17 cellular contexts compared by ENCODE assay signal in genomic region chr22:22125579-22126468, GRCh38.
DNase-seq lines count a peak whose midpoint lies in the region; ATAC-seq and TF ChIP-seq lines count a peak whose summit lies in the region.
"Had no signal": no experiment of that assay in that cellular context is flagged by ENCODE, and none has a peak within 500 bp of the region (broad histone marks: within the 10 kb centered on the region; RNA-seq: fewer than 3 reads in every experiment).

No MANE protein-coding gene starts in this region.

- H3K36me3 ChIP-seq in neuronal stem cell (replicated peaks in 1 of 2; ENCODE audit: control insufficient read depth in 2 of 2, insufficient read depth in 2 of 2, low read length in 2 of 2): no peaks in the 10 kb centered on the region
- no peaks in the 10 kb centered on the region for H3K36me3 ChIP-seq in SJCRH30

- H4K8ac ChIP-seq in neuronal stem cell (ENCODE audit: low read depth, low read length): peak overlapping the region; percentile 65

- H3K9ac ChIP-seq in neuronal stem cell (ENCODE audit: low read depth, low read length, poor library complexity): peak overlapping the region; percentile 70

- H3K4ac ChIP-seq in neuronal stem cell (ENCODE audit: low read length): no peak overlapping the region

- peak overlapping the region; percentile 80 for H3K18ac ChIP-seq in neuronal stem cell (ENCODE audit: low read length)

- no peaks in the 10 kb centered on the region for H3K79me1 ChIP-seq in neuronal stem cell (ENCODE audit: low read depth, low read length)

- H3K4me3 ChIP-seq in neuronal stem cell (ENCODE audit: low read length in 2 of 2) (peak overlapping the region in 1 of 2 donors; percentile 20), SJCRH30 (no peak overlapping the region)

- peak; percentile 12; the same call in 1 of the 2 replicates for TF ChIP-seq CTCF in VCaP (conservative IDR thresholded peaks at IDR 0.05)

- H2BK15ac ChIP-seq in neuronal stem cell (ENCODE audit: low read length): no peak overlapping the region

- peak overlapping the region; percentile 82 for H3K14ac ChIP-seq in neuronal stem cell (ENCODE audit: low read length)

- no peak overlapping the region for H3K4me2 ChIP-seq in neuronal stem cell (ENCODE audit: insufficient read depth, low read length, poor library complexity, severe bottlenecking)

- H2BK120ac ChIP-seq in neuronal stem cell (ENCODE audit: low read depth, low read length): no peak overlapping the region

- peak overlapping the region; percentile 41 for H2BK12ac ChIP-seq in neuronal stem cell (ENCODE audit: low read length)

- H3K27me3 ChIP-seq in neuronal stem cell (ENCODE audit: control insufficient read depth in 3 of 3, insufficient read depth in 3 of 3, low read depth in 1 of 3, low read length in 3 of 3): peaks cover 0 to 20% (median 3%) of the 10 kb centered on the region in 3 experiments
- H3K27me3 ChIP-seq in SJCRH30: peaks cover 15% of the 10 kb centered on the region

- no peak for TF ChIP-seq EP300 in Ishikawa (IDR thresholded peaks at IDR 0.05; ENCODE audit: borderline replicate concordance)

- DNase-seq in NCI-H2227 (lab: John Stamatoyannopoulos, UW; ENCODE audit: unreplicated experiment) (peak; percentile 9), NCI-H2227 treated with DMSO at 0.1 percent for 48 hours (lab: John Stamatoyannopoulos, UW) (no peak), neuronal stem cell (ENCODE audit: low spot score) (no peak), SJCRH30 (no peak), EL (no peak)
- DNase-seq: 8988T, DMS79 treated with DMSO at 0.1 percent for 48 hours, GOT3, NCI-H1417 treated with DMSO at 0.1 percent for 48 hours, NCI-H187 treated with DMSO at 0.1 percent for 48 hours, NCI-H446, RPMI8226, SHP77 treated with DMSO at 0.1 percent for 48 hours had no signal

- H3K9me3 ChIP-seq in neuronal stem cell (replicated peaks in 1 of 2; ENCODE audit: control insufficient read depth in 2 of 2, insufficient read depth in 1 of 2, low read depth in 1 of 2, low read length in 2 of 2) (no peaks in the 10 kb centered on the region), SJCRH30 (replicated peaks) (no peaks in the 10 kb centered on the region)

- H2AK5ac ChIP-seq in neuronal stem cell (ENCODE audit: low read depth, low read length): peak overlapping the region; percentile 56

- H3K4me1 ChIP-seq in neuronal stem cell (ENCODE audit: control insufficient read depth in 2 of 2, insufficient read depth in 1 of 2, low read depth in 1 of 2, low read length in 2 of 2) (no peaks in the 10 kb centered on the region), SJCRH30 (no peaks in the 10 kb centered on the region)

- ATAC-seq in HG02759 (IDR thresholded peaks at IDR 0.05; ENCODE audit: unreplicated experiment): no peak
- ATAC-seq: SK-N-SH treated with all-trans-retinoic acid at 6 μM for 48 hours had no signal

- H3K23ac ChIP-seq in neuronal stem cell (ENCODE audit: low read depth, low read length, poor library complexity): peak overlapping the region; percentile 99

- TF ChIP-seq RAD21 in Ishikawa (IDR thresholded peaks at IDR 0.05; ENCODE audit: low read depth): no peak

- no peak overlapping the region for H3K27ac ChIP-seq in VCaP
- H3K27ac ChIP-seq in neuronal stem cell (replicated peaks; ENCODE audit: low read length): no peak overlapping the region
- no peak overlapping the region for H3K27ac ChIP-seq in SJCRH30

- no CpG with 5 or more reads among the region's 24 CpGs for WGBS in neuronal stem cell (ENCODE audit: extremely low coverage in 2 of 2, insufficient read length in 2 of 2, insufficient replicate concordance in 1 of 2), 2 donors

- no peak overlapping the region for H4K91ac ChIP-seq in neuronal stem cell (ENCODE audit: low read depth, low read length, poor library complexity)

- H2BK5ac ChIP-seq in neuronal stem cell (ENCODE audit: low read length): no peak overlapping the region

- peak overlapping the region; percentile 11 for H2AFZ ChIP-seq in neuronal stem cell (ENCODE audit: low read length)

TF ChIP-seq in Ishikawa, 13 proteins besides CTCF, POLR2A, EP300 and RAD21:
- TF ChIP-seq NFIC (IDR thresholded peaks at IDR 0.05): no peak
- TF ChIP-seq, protein P1, sequence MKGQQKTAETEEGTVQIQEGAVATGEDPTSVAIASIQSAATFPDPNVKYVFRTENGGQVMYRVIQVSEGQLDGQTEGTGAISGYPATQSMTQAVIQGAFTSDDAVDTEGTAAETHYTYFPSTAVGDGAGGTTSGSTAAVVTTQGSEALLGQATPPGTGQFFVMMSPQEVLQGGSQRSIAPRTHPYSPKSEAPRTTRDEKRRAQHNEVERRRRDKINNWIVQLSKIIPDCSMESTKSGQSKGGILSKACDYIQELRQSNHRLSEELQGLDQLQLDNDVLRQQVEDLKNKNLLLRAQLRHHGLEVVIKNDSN (IDR thresholded peaks at IDR 0.05): 0 out of 2 replicates have a peak, but pooled peaks have one; percentile 7
